Comparison of ENCODE assay signal across 14 cellular contexts in genomic region chr6:71965404-71965803, GRCh38.
DNase-seq lines count a peak whose midpoint lies in the region; ATAC-seq, FAIRE-seq and TF ChIP-seq lines count a peak whose summit lies in the region.
"Had no signal": no experiment of that assay in that cellular context is flagged by ENCODE, and none has a peak within 500 bp of the region (broad histone marks: within the 10 kb centered on the region; RNA-seq: fewer than 3 reads in every experiment).

No MANE protein-coding gene starts in this region.

- ATAC-seq in HG02884 (IDR thresholded peaks at IDR 0.05; ENCODE audit: unreplicated experiment), result no peak
- ATAC-seq: natural killer cell treated with Interleukin-12 subunit alpha and Interleukin-12 subunit beta and Interleukin-15 and Interleukin-18, amount 100 ng/mL, for 72 hours; stimulated activated naive CD8-positive, alpha-beta T cell treated with anti-CD3 and anti-CD28 coated beads, Interleukin-15, Interleukin-2, amounts not matched to agents 100 U/mL and 50 U/mL, for 24 hours had no signal

- TF ChIP-seq POLR2A in H54 (IDR thresholded peaks at IDR 0.05; ENCODE audit: low read depth, low read length), result no peak

- CTCF ChIA-PET in HEK293T (lab: Yijun Ruan, JAX), result interaction anchor here (0.5 kb wide), 1 partner anchor 125 kb away, joined by 3 read pairs; no protein-coding TSS in a partner anchor

- no peak for FAIRE-seq in H54 (lab: Jason Lieb, UNC)

- H3K4me3 ChIP-seq in GM12865 (ENCODE audit: low read depth, low read length), result no peak overlapping the region

- POLR2A ChIA-PET in HEK293T (lab: Yijun Ruan, JAX), result no interaction called here

- DNase-seq in GM12865 (ENCODE audit: low read depth) (peak; percentile 59), HEK293T (ENCODE audit: extremely low spot score) (peak; percentile 13), NCI-H748 (lab: John Stamatoyannopoulos, UW; ENCODE audit: unreplicated experiment) (peak; percentile 87), middle frontal gyrus (ENCODE audit: extremely low spot score, low spot score) (peak; percentile 29), H54 (ENCODE audit: insufficient read length, low spot score) (no peak)
- no peak for DNase-seq in activated CD4-positive, alpha-beta T cell treated with anti-CD3 and anti-CD28 coated beads, Interleukin-2, amount 50 U/mL, for 48 hours
- DNase-seq: activated CD4-positive, alpha-beta T cell treated with anti-CD3 and anti-CD28 coated beads, Interleukin-2, amount 50 U/mL, for 1 hour; aorta; dermis blood vessel endothelial cell; KG1; stimulated activated naive CD8-positive, alpha-beta T cell treated with anti-CD3 and anti-CD28 coated beads, Interleukin-15, Interleukin-2, amounts not matched to agents 100 U/mL and 50 U/mL, for 24 hours; T-helper 2 cell had no signal

- TF ChIP-seq CTCF in GM12865 (IDR thresholded peaks at IDR 0.05; ENCODE audit: insufficient read depth, low read depth, low read length, missing control alignments), result no peak

TF ChIP-seq in HEK293T, 16 proteins besides CTCF, POLR2A, EP300 and RAD21:
- no peak for TF ChIP-seq FOXM1 (IDR thresholded peaks at IDR 0.05; ENCODE audit: borderline replicate concordance)
- no peak for TF ChIP-seq FOXK2 (IDR thresholded peaks at IDR 0.05)
- TF ChIP-seq L3MBTL2 (conservative IDR thresholded peaks at IDR 0.05), result no peak
- no peak for TF ChIP-seq CTBP1 (IDR thresholded peaks at IDR 0.05; ENCODE audit: borderline replicate concordance)
- TF ChIP-seq FOXA1 (IDR thresholded peaks at IDR 0.05), result no peak
- TF ChIP-seq TARDBP (IDR thresholded peaks at IDR 0.05), result no peak
- no peak for TF ChIP-seq ARNT (IDR thresholded peaks at IDR 0.05)
- no peak for TF ChIP-seq HDGF (IDR thresholded peaks at IDR 0.05; ENCODE audit: borderline replicate concordance)
- no peak for TF ChIP-seq NFRKB (IDR thresholded peaks at IDR 0.05)
- no peak for TF ChIP-seq PKNOX1 (IDR thresholded peaks at IDR 0.05)
- TF ChIP-seq ELF4 (IDR thresholded peaks at IDR 0.05), result no peak
- no peak for TF ChIP-seq BHLHE40 (IDR thresholded peaks at IDR 0.05; ENCODE audit: borderline replicate concordance)
- no peak for TF ChIP-seq LEF1 (IDR thresholded peaks at IDR 0.05; ENCODE audit: borderline replicate concordance)
- TF ChIP-seq SP1 (IDR thresholded peaks at IDR 0.05), result no peak
- no peak for TF ChIP-seq SUZ12 (IDR thresholded peaks at IDR 0.05)
- no peak for TF ChIP-seq ZNF384 (IDR thresholded peaks at IDR 0.05)

Comparison
In these comparisons a context has a peak if more than half of its experiments do, and no peak if none do; other contexts are left out.
1. DNase-seq: peak in GM12865 (single experiment), HEK293T (single experiment), NCI-H748 (single experiment) and middle frontal gyrus (single experiment); none in H54 (single experiment) and activated CD4-positive, alpha-beta T cell treated with anti-CD3 and anti-CD28 coated beads, Interleukin-2, amount 50 U/mL, for 48 hours (0 of 2).